15 cellular contexts compared by ENCODE assay signal in genomic region chr2:231409773-231410172, GRCh38. TPM values are rescaled to one million over a fixed set of nuclear protein-coding genes. Genes with fewer than 3 reads are reported as not detected.
"Had no signal": no experiment of that assay in that cellular context is flagged by ENCODE, and none has a peak within 500 bp of the region (broad histone marks: within the 10 kb centered on the region; RNA-seq: fewer than 3 reads in every experiment).

No MANE protein-coding gene starts in this region.

- H3K4me3 ChIP-seq: suprapubic skin, upper lobe of right lung had no signal

- H3K36me3 ChIP-seq: suprapubic skin, upper lobe of right lung had no signal

- H3K27ac ChIP-seq: suprapubic skin, upper lobe of right lung had no signal

- FAIRE-seq: bronchial epithelial cell, endometrium had no signal

- H3K9me3 ChIP-seq: suprapubic skin, upper lobe of right lung had no signal

- H3K27me3 ChIP-seq: suprapubic skin, upper lobe of right lung had no signal

- DNase-seq: activated CD4-positive, alpha-beta T cell treated with anti-CD3 and anti-CD28 coated beads, Interleukin-2, amount 10 ng/mL, durations not matched to agents 7 days and 5 days; activated CD8-positive, alpha-beta memory T cell treated with anti-CD3 and anti-CD28 coated beads for 24 hours; activated gamma-delta T cell treated with Interleukin-2 at 50 U/mL for 16 hours; activated naive CD8-positive, alpha-beta T cell treated with anti-CD3 and anti-CD28 coated beads, Interleukin-2, amount 10 ng/mL, durations not matched to agents 7 days and 5 days; anterior cingulate cortex; hippocampal formation; kidney glomerular epithelial cell; naive thymus-derived CD4-positive, alpha-beta T cell; right cardiac atrium; SW 1271; upper lobe of right lung had no signal

- ATAC-seq: naive thymus-derived CD4-positive, alpha-beta T cell; right cardiac atrium; stimulated activated naive CD8-positive, alpha-beta T cell treated with anti-CD3 and anti-CD28 coated beads, Interleukin-15, Interleukin-2, amounts not matched to agents 100 U/mL and 50 U/mL, for 24 hours; upper lobe of right lung had no signal

RNA-seq across cellular contexts. Expression of gene B3GNT7, which starts 14.3 kb away (rescaled TPM):
- total RNA-seq: activated CD4-positive, alpha-beta T cell treated with anti-CD3 and anti-CD28 coated beads, Interleukin-2, amount 10 ng/mL, durations not matched to agents 7 days and 5 days had no signal
- polyA plus RNA-seq: naive thymus-derived CD4-positive, alpha-beta T cell had no signal
